1 cellular context compared by ENCODE assay signal in the genomic region with DNA sequence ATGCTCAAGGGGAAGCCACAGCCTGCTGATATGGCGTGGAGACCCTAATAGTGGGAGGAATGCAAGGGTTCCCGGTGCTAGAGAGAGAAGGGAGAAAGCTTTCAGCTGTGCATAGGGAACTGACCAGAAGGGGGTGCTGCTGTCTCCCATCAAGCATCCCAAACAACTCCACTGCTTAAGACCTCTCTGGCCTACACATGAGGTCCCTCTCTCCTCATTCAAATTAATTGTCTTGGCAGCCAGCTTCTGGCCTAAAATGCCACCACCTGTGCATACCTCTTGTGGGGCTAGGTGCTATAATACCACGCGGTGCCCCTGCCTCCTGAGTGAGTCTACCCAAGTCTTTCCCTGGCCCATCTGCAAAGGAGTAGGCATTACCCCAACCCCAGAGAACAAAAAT.
TF ChIP-seq lines count a peak whose summit lies in the region.

No MANE protein-coding gene starts in this region.

TF ChIP-seq in GM23338, 12 proteins besides CTCF, POLR2A, EP300 and RAD21:
- TF ChIP-seq, protein P1, sequence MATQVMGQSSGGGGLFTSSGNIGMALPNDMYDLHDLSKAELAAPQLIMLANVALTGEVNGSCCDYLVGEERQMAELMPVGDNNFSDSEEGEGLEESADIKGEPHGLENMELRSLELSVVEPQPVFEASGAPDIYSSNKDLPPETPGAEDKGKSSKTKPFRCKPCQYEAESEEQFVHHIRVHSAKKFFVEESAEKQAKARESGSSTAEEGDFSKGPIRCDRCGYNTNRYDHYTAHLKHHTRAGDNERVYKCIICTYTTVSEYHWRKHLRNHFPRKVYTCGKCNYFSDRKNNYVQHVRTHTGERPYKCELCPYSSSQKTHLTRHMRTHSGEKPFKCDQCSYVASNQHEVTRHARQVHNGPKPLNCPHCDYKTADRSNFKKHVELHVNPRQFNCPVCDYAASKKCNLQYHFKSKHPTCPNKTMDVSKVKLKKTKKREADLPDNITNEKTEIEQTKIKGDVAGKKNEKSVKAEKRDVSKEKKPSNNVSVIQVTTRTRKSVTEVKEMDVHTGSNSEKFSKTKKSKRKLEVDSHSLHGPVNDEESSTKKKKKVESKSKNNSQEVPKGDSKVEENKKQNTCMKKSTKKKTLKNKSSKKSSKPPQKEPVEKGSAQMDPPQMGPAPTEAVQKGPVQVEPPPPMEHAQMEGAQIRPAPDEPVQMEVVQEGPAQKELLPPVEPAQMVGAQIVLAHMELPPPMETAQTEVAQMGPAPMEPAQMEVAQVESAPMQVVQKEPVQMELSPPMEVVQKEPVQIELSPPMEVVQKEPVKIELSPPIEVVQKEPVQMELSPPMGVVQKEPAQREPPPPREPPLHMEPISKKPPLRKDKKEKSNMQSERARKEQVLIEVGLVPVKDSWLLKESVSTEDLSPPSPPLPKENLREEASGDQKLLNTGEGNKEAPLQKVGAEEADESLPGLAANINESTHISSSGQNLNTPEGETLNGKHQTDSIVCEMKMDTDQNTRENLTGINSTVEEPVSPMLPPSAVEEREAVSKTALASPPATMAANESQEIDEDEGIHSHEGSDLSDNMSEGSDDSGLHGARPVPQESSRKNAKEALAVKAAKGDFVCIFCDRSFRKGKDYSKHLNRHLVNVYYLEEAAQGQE (IDR thresholded peaks at IDR 0.05; ENCODE audit: unreplicated experiment), result no peak
- TF ChIP-seq, protein P2, sequence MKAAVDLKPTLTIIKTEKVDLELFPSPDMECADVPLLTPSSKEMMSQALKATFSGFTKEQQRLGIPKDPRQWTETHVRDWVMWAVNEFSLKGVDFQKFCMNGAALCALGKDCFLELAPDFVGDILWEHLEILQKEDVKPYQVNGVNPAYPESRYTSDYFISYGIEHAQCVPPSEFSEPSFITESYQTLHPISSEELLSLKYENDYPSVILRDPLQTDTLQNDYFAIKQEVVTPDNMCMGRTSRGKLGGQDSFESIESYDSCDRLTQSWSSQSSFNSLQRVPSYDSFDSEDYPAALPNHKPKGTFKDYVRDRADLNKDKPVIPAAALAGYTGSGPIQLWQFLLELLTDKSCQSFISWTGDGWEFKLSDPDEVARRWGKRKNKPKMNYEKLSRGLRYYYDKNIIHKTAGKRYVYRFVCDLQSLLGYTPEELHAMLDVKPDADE (IDR thresholded peaks at IDR 0.05), result no peak
- TF ChIP-seq POLR2AphosphoS5 (IDR thresholded peaks at IDR 0.05; ENCODE audit: low read depth), result peak; percentile 43; the same call in 1 of the 2 replicates
- no peak for TF ChIP-seq ZNF331 (CRISPR knock-in tag; IDR thresholded peaks at IDR 0.05; ENCODE audit: low read depth)
